In the genomic region with DNA sequence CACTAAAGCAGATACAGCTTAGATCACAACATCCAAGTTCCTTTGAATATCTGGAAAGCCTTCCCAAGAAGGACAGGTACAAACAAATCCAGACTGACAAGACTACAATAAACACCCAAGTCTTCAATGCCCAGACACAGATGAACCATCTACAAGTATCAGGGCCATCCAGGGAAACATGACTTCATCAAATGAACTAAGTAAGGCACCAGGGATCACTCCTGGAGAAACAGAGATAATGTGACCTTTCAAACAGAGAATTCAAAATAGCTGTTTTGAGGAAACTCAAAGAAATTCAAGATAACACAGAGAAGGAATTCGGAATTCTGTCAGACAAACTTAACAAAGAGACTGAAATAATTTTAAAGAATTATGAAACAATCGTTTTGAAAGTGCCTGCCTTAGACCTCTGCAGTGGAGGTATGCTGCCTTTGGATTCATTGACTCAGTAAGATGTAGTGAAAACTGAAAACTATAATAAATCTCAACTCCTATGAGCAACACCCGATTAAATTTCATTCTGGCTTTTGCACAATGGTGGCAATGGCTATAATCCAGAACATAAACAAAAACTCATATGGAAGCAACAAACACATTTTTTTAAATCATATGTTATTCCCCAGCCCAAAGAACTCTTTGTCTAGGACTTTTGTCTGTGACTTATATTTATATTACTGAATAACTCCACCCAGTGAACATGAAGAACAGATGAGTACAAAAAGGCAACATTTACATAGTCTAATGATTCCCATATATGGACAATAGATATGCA, we compare ENCODE assay signal across 2 cellular contexts.
TF ChIP-seq lines count a peak whose summit lies in the region.

No MANE protein-coding gene starts in this region.

TF ChIP-seq in SK-N-SH treated with all-trans-retinoic acid at 6 μM for 48 hours, 23 proteins besides CTCF, POLR2A, EP300 and RAD21 (continued from another document):
- no peak for TF ChIP-seq RARB (CRISPR knock-in tag; IDR thresholded peaks at IDR 0.05)

TF ChIP-seq in SK-N-SH, 30 proteins besides CTCF, POLR2A, EP300 and RAD21 (continued from another document):
- TF ChIP-seq, protein P1, sequence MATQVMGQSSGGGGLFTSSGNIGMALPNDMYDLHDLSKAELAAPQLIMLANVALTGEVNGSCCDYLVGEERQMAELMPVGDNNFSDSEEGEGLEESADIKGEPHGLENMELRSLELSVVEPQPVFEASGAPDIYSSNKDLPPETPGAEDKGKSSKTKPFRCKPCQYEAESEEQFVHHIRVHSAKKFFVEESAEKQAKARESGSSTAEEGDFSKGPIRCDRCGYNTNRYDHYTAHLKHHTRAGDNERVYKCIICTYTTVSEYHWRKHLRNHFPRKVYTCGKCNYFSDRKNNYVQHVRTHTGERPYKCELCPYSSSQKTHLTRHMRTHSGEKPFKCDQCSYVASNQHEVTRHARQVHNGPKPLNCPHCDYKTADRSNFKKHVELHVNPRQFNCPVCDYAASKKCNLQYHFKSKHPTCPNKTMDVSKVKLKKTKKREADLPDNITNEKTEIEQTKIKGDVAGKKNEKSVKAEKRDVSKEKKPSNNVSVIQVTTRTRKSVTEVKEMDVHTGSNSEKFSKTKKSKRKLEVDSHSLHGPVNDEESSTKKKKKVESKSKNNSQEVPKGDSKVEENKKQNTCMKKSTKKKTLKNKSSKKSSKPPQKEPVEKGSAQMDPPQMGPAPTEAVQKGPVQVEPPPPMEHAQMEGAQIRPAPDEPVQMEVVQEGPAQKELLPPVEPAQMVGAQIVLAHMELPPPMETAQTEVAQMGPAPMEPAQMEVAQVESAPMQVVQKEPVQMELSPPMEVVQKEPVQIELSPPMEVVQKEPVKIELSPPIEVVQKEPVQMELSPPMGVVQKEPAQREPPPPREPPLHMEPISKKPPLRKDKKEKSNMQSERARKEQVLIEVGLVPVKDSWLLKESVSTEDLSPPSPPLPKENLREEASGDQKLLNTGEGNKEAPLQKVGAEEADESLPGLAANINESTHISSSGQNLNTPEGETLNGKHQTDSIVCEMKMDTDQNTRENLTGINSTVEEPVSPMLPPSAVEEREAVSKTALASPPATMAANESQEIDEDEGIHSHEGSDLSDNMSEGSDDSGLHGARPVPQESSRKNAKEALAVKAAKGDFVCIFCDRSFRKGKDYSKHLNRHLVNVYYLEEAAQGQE (IDR thresholded peaks at IDR 0.05; ENCODE audit: low read depth, low read length), result no peak
- no peak for TF ChIP-seq FOSL2 (IDR thresholded peaks at IDR 0.05; ENCODE audit: borderline replicate concordance, low read depth)
- TF ChIP-seq MEF2A (IDR thresholded peaks at IDR 0.05; ENCODE audit: borderline replicate concordance, low read depth), result no peak
- no peak for TF ChIP-seq GATA2 (CRISPR knock-in tag; IDR thresholded peaks at IDR 0.05)
- TF ChIP-seq YY1 (IDR thresholded peaks at IDR 0.05; ENCODE audit: low read depth), result no peak
- TF ChIP-seq NFIC (IDR thresholded peaks at IDR 0.05; ENCODE audit: borderline replicate concordance), result no peak
- no peak for TF ChIP-seq TEAD4 (IDR thresholded peaks at IDR 0.05; ENCODE audit: borderline replicate concordance, insufficient read depth)
- no peak for TF ChIP-seq RFX5 (IDR thresholded peaks at IDR 0.05; ENCODE audit: low read length)
- no peak for TF ChIP-seq GABPA (IDR thresholded peaks at IDR 0.05; ENCODE audit: low read depth)
- TF ChIP-seq, protein P2, sequence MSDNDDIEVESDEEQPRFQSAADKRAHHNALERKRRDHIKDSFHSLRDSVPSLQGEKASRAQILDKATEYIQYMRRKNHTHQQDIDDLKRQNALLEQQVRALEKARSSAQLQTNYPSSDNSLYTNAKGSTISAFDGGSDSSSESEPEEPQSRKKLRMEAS (IDR thresholded peaks at IDR 0.05; ENCODE audit: low read depth), result no peak
- TF ChIP-seq USF1 (IDR thresholded peaks at IDR 0.05; ENCODE audit: borderline replicate concordance, low read depth), result no peak
- TF ChIP-seq FOXJ3 (CRISPR knock-in tag; IDR thresholded peaks at IDR 0.05), result no peak
TF ChIP-seq in SK-N-SH: peak in this region for 0.
